In genomic region chr3:46098319-46098761, GRCh38 we compare ENCODE assay signal across 7 cellular contexts.
A peak's percentile ranks its signal among the peaks of the same experiment; 100 is the strongest.
DNase-seq lines count a peak whose midpoint lies in the region; ATAC-seq, FAIRE-seq and TF ChIP-seq lines count a peak whose summit lies in the region.

No MANE protein-coding gene starts in this region.

- H3K27ac Mint-ChIP-seq in chondrocyte (ENCODE audit: unreplicated experiment), result no peak overlapping the region

- H3K36me3 Mint-ChIP-seq in chondrocyte (ENCODE audit: low read depth), result no peaks in the 10 kb centered on the region

- no peak for DNase-seq in GM19239 (ENCODE audit: insufficient read length, low spot score)
- DNase-seq in activated CD4-positive, alpha-beta T cell treated with anti-CD3 and anti-CD28 coated beads for 48 hours, result peak; percentile 65
- DNase-seq in fibroblast of the aortic adventitia (ENCODE audit: low read depth), result peak; percentile 82
- DNase-seq in stimulated activated CD8-positive, alpha-beta memory T cell treated with anti-CD3 and anti-CD28 coated beads, Interleukin-4, amount 100 ng/mL, for 48 hours, result peak; percentile 65
- no peak for DNase-seq in chondrocyte (ENCODE audit: low spot score)
- no peak for DNase-seq in NCI-H2196 (lab: John Stamatoyannopoulos, UW; ENCODE audit: unreplicated experiment)

- peaks cover 9% of the 10 kb centered on the region for H3K9me3 Mint-ChIP-seq in chondrocyte (ENCODE audit: low read depth)

- H3K27me3 Mint-ChIP-seq in chondrocyte (ENCODE audit: low read depth), result peaks cover 11% of the 10 kb centered on the region

- H3K4me3 ChIP-seq in fibroblast of the aortic adventitia (ENCODE audit: low read depth, low read length), result no peak overlapping the region

- no peaks in the 10 kb centered on the region for H3K4me1 Mint-ChIP-seq in chondrocyte (ENCODE audit: low read depth)

- FAIRE-seq in GM19239 (lab: Jason Lieb, UNC), result peak; percentile 96

- peak; percentile 34 for ATAC-seq in HG03139 (IDR thresholded peaks at IDR 0.05; ENCODE audit: unreplicated experiment)

- no peak for TF ChIP-seq CTCF in fibroblast of the aortic adventitia (IDR thresholded peaks at IDR 0.05; ENCODE audit: insufficient read depth, low read length)
- no peak for TF ChIP-seq CTCF in chondrocyte (IDR thresholded peaks at IDR 0.05)

- no peak overlapping the region for H3K4me3 Mint-ChIP-seq in chondrocyte (ENCODE audit: unreplicated experiment)

Comparison
In these comparisons a context has a peak if more than half of its experiments do, and no peak if none do; other contexts are left out.
1. DNase-seq: peak in activated CD4-positive, alpha-beta T cell treated with anti-CD3 and anti-CD28 coated beads for 48 hours (single experiment), fibroblast of the aortic adventitia (single experiment) and stimulated activated CD8-positive, alpha-beta memory T cell treated with anti-CD3 and anti-CD28 coated beads, Interleukin-4, amount 100 ng/mL, for 48 hours (single experiment); none in GM19239 (single experiment), chondrocyte (single experiment) and NCI-H2196 (single experiment).